ENCODE assay signal across 4 cellular contexts in the genomic region with DNA sequence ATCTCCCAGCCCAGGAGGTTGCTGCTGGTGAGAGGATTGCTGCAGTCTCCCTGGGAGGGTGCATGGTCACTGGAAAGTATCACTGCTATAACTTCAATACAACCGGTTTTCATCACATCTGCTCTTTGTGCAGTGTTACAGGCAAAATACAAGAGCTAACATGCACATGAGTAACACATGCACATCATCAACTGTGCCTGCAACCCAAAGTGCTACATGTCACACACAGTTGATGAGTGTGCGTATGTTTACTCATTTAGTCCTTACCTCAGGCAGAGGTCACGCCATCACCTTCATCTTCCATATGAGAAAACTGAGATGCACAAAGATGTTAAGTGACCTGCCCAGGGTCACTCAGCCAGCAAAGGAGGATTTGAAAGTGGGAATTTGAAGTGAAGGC.
"Had no signal": no experiment of that assay in that cellular context is flagged by ENCODE, and none has a peak within 500 bp of the region (broad histone marks: within the 10 kb centered on the region; RNA-seq: fewer than 3 reads in every experiment).

No MANE protein-coding gene starts in this region.

- DNase-seq: H9, HCEC 1CT, IMR-90 had no signal

- ATAC-seq: GM23338 had no signal

- H3K4me3 ChIP-seq: GM23338 had no signal
